In genomic region chr12:56759270-56759908, GRCh38 we compare ENCODE assay signal across 1 cellular context.
A peak's percentile ranks its signal among the peaks of the same experiment; 100 is the strongest.
TF ChIP-seq lines count a peak whose summit lies in the region.

No MANE protein-coding gene starts in this region.

TF ChIP-seq in HepG2, 621 proteins besides CTCF, POLR2A, EP300 and RAD21 (continued from another document and continues in another):
- TF ChIP-seq SOX6 (IDR thresholded peaks at IDR 0.05), result no peak
- TF ChIP-seq SOX6 (CRISPR knock-in tag; IDR thresholded peaks at IDR 0.05), result peak; percentile 99
- no peak; the same call in none of the 2 replicates for TF ChIP-seq TRIM24 (CRISPR knock-in tag; IDR thresholded peaks at IDR 0.05)
- no peak for TF ChIP-seq MZF1 (CRISPR knock-in tag; IDR thresholded peaks at IDR 0.05; ENCODE audit: borderline replicate concordance)
- no peak for TF ChIP-seq ZEB1 (IDR thresholded peaks at IDR 0.05; ENCODE audit: insufficient replicate concordance, low read depth)
- no peak for TF ChIP-seq CHD4 (IDR thresholded peaks at IDR 0.05; ENCODE audit: borderline replicate concordance, low read length)
- TF ChIP-seq ZNF614 (CRISPR knock-in tag; IDR thresholded peaks at IDR 0.05; ENCODE audit: borderline replicate concordance), result peak; percentile 21; the same call in 1 of the 2 replicates
- TF ChIP-seq ZBTB40 (IDR thresholded peaks at IDR 0.05), result no peak
- no peak; the same call in 1 of the 2 replicates for TF ChIP-seq ZBTB40 (CRISPR knock-in tag; IDR thresholded peaks at IDR 0.05)
- no peak for TF ChIP-seq GTF3A (CRISPR knock-in tag; conservative IDR thresholded peaks at IDR 0.05)
- no peak for TF ChIP-seq DNMT3B (CRISPR knock-in tag; conservative IDR thresholded peaks at IDR 0.05)
- TF ChIP-seq GMEB1 (CRISPR knock-in tag; IDR thresholded peaks at IDR 0.05; ENCODE audit: borderline replicate concordance), result no peak
- peak; percentile 85; the same call in 1 of the 2 replicates for TF ChIP-seq FOXO1 (CRISPR knock-in tag; IDR thresholded peaks at IDR 0.05)
- peak; percentile 57 for TF ChIP-seq FOXP1 (IDR thresholded peaks at IDR 0.05)
- TF ChIP-seq FOXP1 (CRISPR knock-in tag; IDR thresholded peaks at IDR 0.05), result peak; percentile 94
- no peak for TF ChIP-seq CHCHD3 (CRISPR knock-in tag; IDR thresholded peaks at IDR 0.05)
- peak; percentile 34; the same call in 1 of the 2 replicates for TF ChIP-seq YEATS4 (CRISPR knock-in tag; IDR thresholded peaks at IDR 0.05; ENCODE audit: borderline replicate concordance)
- no peak for TF ChIP-seq SNRNP70 (IDR thresholded peaks at IDR 0.05; ENCODE audit: low read depth, low read length)
- TF ChIP-seq FOXJ3 (CRISPR knock-in tag; IDR thresholded peaks at IDR 0.05; ENCODE audit: borderline replicate concordance), result peak; percentile 96; the same call in 1 of the 2 replicates
- peak; percentile 55 for TF ChIP-seq FOSL2 (CRISPR knock-in tag; IDR thresholded peaks at IDR 0.05)
- peak; percentile 25; the same call in 1 of the 2 replicates for TF ChIP-seq ZMYM4 (CRISPR knock-in tag; IDR thresholded peaks at IDR 0.05)
- TF ChIP-seq ARID2 (CRISPR knock-in tag; IDR thresholded peaks at IDR 0.05; ENCODE audit: borderline replicate concordance), result no peak
- no peak for TF ChIP-seq ZNF883 (CRISPR knock-in tag; IDR thresholded peaks at IDR 0.05; ENCODE audit: not compliant biosample characterization)
- no peak for TF ChIP-seq SIN3B (IDR thresholded peaks at IDR 0.05; ENCODE audit: low read length)
- TF ChIP-seq HMGXB3 (CRISPR knock-in tag; IDR thresholded peaks at IDR 0.05; ENCODE audit: borderline replicate concordance), result 0 out of 2 replicates have a peak, but pooled peaks have one; percentile 21
- no peak for TF ChIP-seq PAWR (CRISPR knock-in tag; IDR thresholded peaks at IDR 0.05; ENCODE audit: borderline replicate concordance)
- TF ChIP-seq PRDM4 (CRISPR knock-in tag; IDR thresholded peaks at IDR 0.05; ENCODE audit: borderline replicate concordance), result no peak
- 0 out of 2 replicates have a peak, but pooled peaks have one; percentile 70 for TF ChIP-seq ZNF510 (CRISPR knock-in tag; IDR thresholded peaks at IDR 0.05; ENCODE audit: low read depth)
- TF ChIP-seq HDAC2 (CRISPR knock-in tag; IDR thresholded peaks at IDR 0.05), result peak; percentile 70
- TF ChIP-seq PAF1 (CRISPR knock-in tag; IDR thresholded peaks at IDR 0.05), result no peak
- TF ChIP-seq ZBTB20 (CRISPR knock-in tag; IDR thresholded peaks at IDR 0.05; ENCODE audit: borderline replicate concordance, low read depth), result peak; percentile 82; the same call in 1 of the 2 replicates
- peak; percentile 97; the same call in 1 of the 2 replicates for TF ChIP-seq SATB2 (CRISPR knock-in tag; IDR thresholded peaks at IDR 0.05)
- TF ChIP-seq CREM (IDR thresholded peaks at IDR 0.05), result peak; percentile 93
- TF ChIP-seq CREM (CRISPR knock-in tag; IDR thresholded peaks at IDR 0.05), result no peak
- TF ChIP-seq E2F5 (CRISPR knock-in tag; conservative IDR thresholded peaks at IDR 0.05), result no peak
- peak; percentile 80; the same call in 1 of the 2 replicates for TF ChIP-seq DPF2 (CRISPR knock-in tag; IDR thresholded peaks at IDR 0.05; ENCODE audit: borderline replicate concordance, low read depth)
- TF ChIP-seq NCOR1 (IDR thresholded peaks at IDR 0.05; ENCODE audit: borderline replicate concordance, low read length), result peak; percentile 79; the same call in 1 of the 2 replicates
- TF ChIP-seq RNF219 (CRISPR knock-in tag; IDR thresholded peaks at IDR 0.05), result no peak
- 0 out of 2 replicates have a peak, but pooled peaks have one; percentile 13 for TF ChIP-seq NAIF1 (CRISPR knock-in tag; IDR thresholded peaks at IDR 0.05; ENCODE audit: borderline replicate concordance)
- TF ChIP-seq HIVEP1 (CRISPR knock-in tag; IDR thresholded peaks at IDR 0.05), result no peak
- peak; percentile 68 for TF ChIP-seq PPARG (CRISPR knock-in tag; conservative IDR thresholded peaks at IDR 0.05)
- TF ChIP-seq ZNF878 (CRISPR knock-in tag; IDR thresholded peaks at IDR 0.05), result peak; percentile 52; the same call in 1 of the 2 replicates
- TF ChIP-seq HDAC6 (IDR thresholded peaks at IDR 0.05; ENCODE audit: low read depth, low read length), result no peak
- TF ChIP-seq RCOR2 (CRISPR knock-in tag; IDR thresholded peaks at IDR 0.05), result 0 out of 2 replicates have a peak, but pooled peaks have one; percentile 30
- no peak for TF ChIP-seq ZNF224 (CRISPR knock-in tag; IDR thresholded peaks at IDR 0.05)
- TF ChIP-seq POGZ (CRISPR knock-in tag; IDR thresholded peaks at IDR 0.05), result peak; percentile 53; the same call in 1 of the 2 replicates
